Comparison of ENCODE assay signal across 8 cellular contexts in the genomic region with DNA sequence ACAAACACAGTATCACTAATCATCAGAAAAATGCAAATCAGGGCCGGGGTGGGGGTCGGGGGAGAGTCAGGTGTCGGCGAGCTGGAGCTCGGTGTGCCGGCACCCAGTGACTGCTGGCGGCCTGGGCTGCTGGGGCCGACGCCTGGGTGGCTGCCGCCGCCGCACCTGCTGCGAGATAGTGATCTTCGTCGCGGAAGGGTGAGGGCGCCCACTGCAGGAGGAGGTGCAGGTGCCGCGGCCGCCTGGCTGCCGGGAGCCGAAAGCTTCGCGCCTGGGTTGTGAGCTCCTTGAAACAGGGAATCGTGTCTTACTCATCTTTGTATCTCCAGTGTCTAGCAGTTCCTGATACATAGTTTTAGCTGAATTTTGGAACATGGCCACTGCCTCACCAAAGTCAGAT.
DNase-seq lines count a peak whose midpoint lies in the region; TF ChIP-seq lines count a peak whose summit lies in the region.

No MANE protein-coding gene starts in this region.

- no peak overlapping the region for H3K4me3 ChIP-seq in HFF-Myc (replicated peaks; ENCODE audit: low read depth, low read length)

- DNase-seq in DMS153 treated with DMSO at 0.1 percent for 48 hours (lab: John Stamatoyannopoulos, UW; ENCODE audit: unreplicated experiment) (peak; percentile 11), DMS153 (lab: John Stamatoyannopoulos, UW) (no peak), HFF-Myc (ENCODE audit: extremely low read depth, low read depth) (no peak), NCI-H1105 treated with DMSO at 0.1 percent for 48 hours (lab: John Stamatoyannopoulos, UW) (peak; percentile 79), islet precursor cell (peak; percentile 66)
- peak; percentile 5 to 6 for DNase-seq in activated T-helper 1 cell treated with anti-CD3 and anti-CD28 coated beads, Interleukin-2, amount 50 U/mL, for 16 hours (ENCODE audit: low read depth in 1 of 2, low spot score in 1 of 2)
- DNase-seq in stimulated activated CD8-positive, alpha-beta memory T cell treated with anti-CD3 and anti-CD28 coated beads, Interleukin-7, amount 100 ng/mL, for 24 hours (ENCODE audit: low read depth): peak; percentile 1
- no peak for DNase-seq in NK-92 treated with Interleukin-12 subunit alpha and Interleukin-12 subunit beta, amount 100 ng/mL, for 24 hours (lab: John Stamatoyannopoulos, UW)

- peak; percentile 36 for TF ChIP-seq CTCF in HFF-Myc (IDR thresholded peaks at IDR 0.05; ENCODE audit: low read depth, low read length, missing control alignments)

Comparison
In these comparisons a context has a peak if more than half of its experiments do, and no peak if none do; other contexts are left out.
1. DNase-seq: peak in DMS153 treated with DMSO at 0.1 percent for 48 hours (single experiment), NCI-H1105 treated with DMSO at 0.1 percent for 48 hours (single experiment), activated T-helper 1 cell treated with anti-CD3 and anti-CD28 coated beads, Interleukin-2, amount 50 U/mL, for 16 hours (2 of 2), islet precursor cell (single experiment) and stimulated activated CD8-positive, alpha-beta memory T cell treated with anti-CD3 and anti-CD28 coated beads, Interleukin-7, amount 100 ng/mL, for 24 hours (single experiment); none in DMS153 (single experiment), HFF-Myc (single experiment) and NK-92 treated with Interleukin-12 subunit alpha and Interleukin-12 subunit beta, amount 100 ng/mL, for 24 hours (single experiment).